1 cellular context compared by ENCODE assay signal in the genomic region with DNA sequence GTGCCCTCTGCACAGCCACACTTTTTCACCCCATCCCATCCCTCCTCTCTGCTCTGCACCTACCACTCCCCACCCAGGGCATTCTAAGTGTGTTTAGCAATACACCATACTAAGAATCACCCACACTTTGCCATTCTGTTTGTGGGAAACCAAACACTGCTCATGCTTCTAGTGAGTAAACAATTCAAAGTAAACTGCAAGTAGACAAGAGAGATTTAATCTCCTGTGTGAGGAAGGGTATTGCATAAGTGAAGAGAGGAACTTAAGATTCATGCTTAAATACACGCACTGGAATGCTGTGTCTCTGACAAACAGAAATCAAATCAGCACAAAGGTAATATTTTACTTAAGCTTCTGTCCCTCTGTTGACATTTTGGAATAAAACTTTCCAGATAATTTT.
A peak's percentile ranks its signal among the peaks of the same experiment; 100 is the strongest.
TF ChIP-seq lines count a peak whose summit lies in the region.

No MANE protein-coding gene starts in this region.

TF ChIP-seq in K562, 482 proteins besides CTCF, POLR2A, EP300 and RAD21:
- peak; percentile 87 for TF ChIP-seq CEBPB (tag; IDR thresholded peaks at IDR 0.05)
- TF ChIP-seq TRIM24 (IDR thresholded peaks at IDR 0.05): peak in 1 of 2 experiments; percentile 18; a peak in 1 of 4 replicates
- no peak for TF ChIP-seq ZNF609 (CRISPR knock-in tag; IDR thresholded peaks at IDR 0.05; ENCODE audit: borderline replicate concordance)
- TF ChIP-seq CEBPG (CRISPR knock-in tag; IDR thresholded peaks at IDR 0.05): no peak
- TF ChIP-seq CEBPG (tag; conservative IDR thresholded peaks at IDR 0.05 in 1 of 2, IDR thresholded peaks at IDR 0.05 in 1 of 2): peak; percentile 58 to 79; a peak in 3 of 4 replicates
- TF ChIP-seq FOXA3 (CRISPR knock-in tag; conservative IDR thresholded peaks at IDR 0.05 in 1 of 2, IDR thresholded peaks at IDR 0.05 in 1 of 2): peak in 1 of 2 experiments; percentile 74; a peak in 2 of 4 replicates
- peak; percentile 40; the same call in 1 of the 2 replicates for TF ChIP-seq SOX6 (IDR thresholded peaks at IDR 0.05)
- no peak for TF ChIP-seq ZNF277 (CRISPR knock-in tag; IDR thresholded peaks at IDR 0.05; ENCODE audit: borderline replicate concordance)
- TF ChIP-seq SMARCE1 (IDR thresholded peaks at IDR 0.05): peak; percentile 35; the same call in 1 of the 2 replicates
- TF ChIP-seq ARID1B (IDR thresholded peaks at IDR 0.05): 0 out of 2 replicates have a peak, but pooled peaks have one; percentile 13
- TF ChIP-seq MAFK (IDR thresholded peaks at IDR 0.05; ENCODE audit: low read length): no peak
- TF ChIP-seq U2AF1 (optimal IDR thresholded peaks at IDR 0.05; ENCODE audit: low read depth, low read length): no peak
- no peak for TF ChIP-seq ZNF589 (CRISPR knock-in tag; IDR thresholded peaks at IDR 0.05; ENCODE audit: low read depth)
